ENCODE assay signal across 23 cellular contexts in the genomic region with DNA sequence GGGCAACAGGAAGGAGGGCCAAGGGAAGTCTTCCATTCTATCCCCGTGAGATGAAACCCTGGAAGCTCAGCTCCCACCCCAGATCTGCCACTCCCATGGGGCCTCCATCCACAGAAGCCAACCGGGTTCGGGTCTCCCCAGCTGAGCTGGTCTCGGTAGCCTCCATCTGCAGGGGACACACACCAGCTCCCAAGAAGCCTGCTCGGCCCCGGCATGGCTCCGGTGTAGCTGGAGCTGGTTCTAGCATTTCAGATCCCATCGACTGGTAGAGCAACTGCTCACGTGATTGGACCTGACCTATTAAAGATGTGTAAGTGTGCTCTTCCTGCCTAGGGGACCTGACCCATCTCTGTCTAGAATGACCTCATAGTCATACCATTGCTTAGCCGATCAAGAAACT.
A peak's percentile ranks its signal among the peaks of the same experiment; 100 is the strongest.
DNase-seq lines count a peak whose midpoint lies in the region; ATAC-seq, FAIRE-seq and TF ChIP-seq lines count a peak whose summit lies in the region.
"Had no signal": no experiment of that assay in that cellular context is flagged by ENCODE, and none has a peak within 500 bp of the region (broad histone marks: within the 10 kb centered on the region; RNA-seq: fewer than 3 reads in every experiment).

No MANE protein-coding gene starts in this region.

- H3K27me3 ChIP-seq in upper lobe of right lung = no peaks in the 10 kb centered on the region
- H3K27me3 ChIP-seq: BE2C had no signal

- H3K9me3 ChIP-seq in kidney (ENCODE audit: control insufficient read depth in 1 of 2, low read length in 2 of 2) = no peaks in the 10 kb centered on the region
- H3K9me3 ChIP-seq in upper lobe of right lung = no peaks in the 10 kb centered on the region
- H3K9me3 ChIP-seq: BE2C, HAP-1 had no signal

- H3K9ac ChIP-seq in kidney (ENCODE audit: low read length in 2 of 2) = no peak overlapping the region
- H3K9ac ChIP-seq: GM23248 had no signal

- H3K4me1 ChIP-seq in kidney (ENCODE audit: control insufficient read depth in 1 of 2, insufficient read depth in 1 of 2, low read depth in 1 of 2, low read length in 2 of 2) (peaks cover 7 to 10% of the 10 kb centered on the region in 2 donors), upper lobe of right lung (peaks cover 25% of the 10 kb centered on the region)

- intact Hi-C loops in kidney (cut with DNase I) (no loop called here), upper lobe of right lung (cut with DNase I) (no loop called here)

- ATAC-seq in upper lobe of right lung = no peak
- no peak for ATAC-seq in GM18498 (IDR thresholded peaks at IDR 0.05; ENCODE audit: unreplicated experiment)
- ATAC-seq: A549 had no signal

- H3K27ac ChIP-seq in 22Rv1 = 0 out of 2 replicates have a peak overlapping the region, but pooled peaks have one; percentile 13
- H3K27ac ChIP-seq in kidney (ENCODE audit: low read depth in 2 of 2, low read length in 2 of 2) = no peak overlapping the region
- no peak overlapping the region for H3K27ac ChIP-seq in upper lobe of right lung
- H3K27ac ChIP-seq: GM23248 had no signal

- DNase-seq in RPMI7951 (ENCODE audit: low read depth) (peak; percentile 26), kidney (peak; percentile 48), upper lobe of right lung (no peak), retina (no peak)
- DNase-seq: 8988T; ACHN; AML-193; BE2C; C1 segment of cervical spinal cord; Calu3; CD4-positive, alpha-beta memory T cell; COR-L47; DMS53; DMS79 treated with DMSO at 0.1 percent for 48 hours; GF-D8; GM23248; HFFc6 had no signal

- no peak overlapping the region for H3K4me3 ChIP-seq in kidney (ENCODE audit: low read length in 2 of 2)
- H3K4me3 ChIP-seq in upper lobe of right lung = no peak overlapping the region
- H3K4me3 ChIP-seq: A549, GM23248, HAP-1 had no signal

- TF ChIP-seq CTCF in 22Rv1 (IDR thresholded peaks at IDR 0.05) (no peak), kidney (IDR thresholded peaks at IDR 0.05; ENCODE audit: borderline replicate concordance, extremely low read depth, insufficient read depth) (no peak), upper lobe of right lung (IDR thresholded peaks at IDR 0.05) (no peak)

- no peak for FAIRE-seq in kidney (lab: Jason Lieb, UNC)
- FAIRE-seq: A549, GM12892, GM19239 had no signal

- no peaks in the 10 kb centered on the region for H3K36me3 ChIP-seq in kidney (ENCODE audit: control insufficient read depth in 1 of 2, insufficient read depth in 2 of 2, low read length in 2 of 2)
- H3K36me3 ChIP-seq in upper lobe of right lung = no peaks in the 10 kb centered on the region
- H3K36me3 ChIP-seq: BE2C, HAP-1 had no signal

Comparison
In these comparisons a context has a peak if more than half of its experiments do, and no peak if none do; other contexts are left out.
1. DNase-seq: peak in RPMI7951 (single experiment) and kidney (single experiment); none in upper lobe of right lung (single experiment) and retina (single experiment).